Comparison of ENCODE assay signal across 8 cellular contexts in the genomic region with DNA sequence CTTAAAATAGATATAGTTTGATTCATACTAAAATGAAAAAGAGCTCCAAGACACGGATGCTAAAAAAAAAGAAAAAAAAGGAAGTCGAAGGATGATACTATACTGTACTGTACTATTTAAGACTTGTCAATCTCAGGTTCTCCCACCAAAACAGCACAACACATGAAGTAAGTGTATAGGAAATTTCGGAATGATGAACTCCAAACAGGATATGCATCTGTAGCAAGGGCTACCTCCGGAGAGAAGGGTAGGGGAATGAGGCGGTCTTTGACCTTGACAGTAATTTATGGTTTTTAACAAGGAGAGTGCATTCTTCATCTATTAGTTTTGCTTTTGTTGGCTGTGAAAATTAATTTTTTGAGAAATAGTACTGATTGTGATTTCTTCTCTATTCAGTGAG. TPM values are rescaled to one million over a fixed set of nuclear protein-coding genes. Genes with fewer than 3 reads are reported as not detected.
DNase-seq lines count a peak whose midpoint lies in the region; ATAC-seq and TF ChIP-seq lines count a peak whose summit lies in the region.

No MANE protein-coding gene starts in this region.

- POLR2A ChIA-PET in activated CD4-positive, alpha-beta T cell treated with anti-CD3 and anti-CD28 coated beads, Interleukin-2, amount 10 ng/mL, durations not matched to agents 7 days and 5 days (lab: Charles Lee), result no interaction called here
- POLR2A ChIA-PET in activated CD8-positive, alpha-beta T cell treated with anti-CD3 and anti-CD28 coated beads, Interleukin-2, amount 10 ng/mL, durations not matched to agents 7 days and 5 days (lab: Charles Lee), result interaction anchor here (0.8 to 3.0 kb wide), 2 partner anchors 10 to 665 kb away, joined by 3 to 21 read pairs; partner anchors contain the start of gene SCFD2

- H3K27me3 Mint-ChIP-seq in activated CD4-positive, alpha-beta T cell treated with anti-CD3 and anti-CD28 coated beads, Interleukin-2, amount 10 ng/mL, durations not matched to agents 7 days and 5 days, result peaks cover 10% of the 10 kb centered on the region
- peaks cover 8% of the 10 kb centered on the region for H3K27me3 Mint-ChIP-seq in activated CD8-positive, alpha-beta T cell treated with anti-CD3 and anti-CD28 coated beads, Interleukin-2, amount 10 ng/mL, durations not matched to agents 7 days and 5 days (ENCODE audit: low read depth)

- no peaks in the 10 kb centered on the region for H3K9me3 Mint-ChIP-seq in activated CD4-positive, alpha-beta T cell treated with anti-CD3 and anti-CD28 coated beads, Interleukin-2, amount 10 ng/mL, durations not matched to agents 7 days and 5 days
- H3K9me3 Mint-ChIP-seq in activated CD8-positive, alpha-beta T cell treated with anti-CD3 and anti-CD28 coated beads, Interleukin-2, amount 10 ng/mL, durations not matched to agents 7 days and 5 days (ENCODE audit: insufficient read depth), result no peaks in the 10 kb centered on the region

- H3K36me3 Mint-ChIP-seq in activated CD4-positive, alpha-beta T cell treated with anti-CD3 and anti-CD28 coated beads, Interleukin-2, amount 10 ng/mL, durations not matched to agents 7 days and 5 days (ENCODE audit: low read depth), result peaks cover 10% of the 10 kb centered on the region
- peaks cover 14% of the 10 kb centered on the region for H3K36me3 Mint-ChIP-seq in activated CD8-positive, alpha-beta T cell treated with anti-CD3 and anti-CD28 coated beads, Interleukin-2, amount 10 ng/mL, durations not matched to agents 7 days and 5 days (ENCODE audit: low read depth)

- peak overlapping the region; percentile 98 for H3K4me3 Mint-ChIP-seq in activated CD4-positive, alpha-beta T cell treated with anti-CD3 and anti-CD28 coated beads, Interleukin-2, amount 10 ng/mL, durations not matched to agents 7 days and 5 days
- H3K4me3 Mint-ChIP-seq in activated CD8-positive, alpha-beta T cell treated with anti-CD3 and anti-CD28 coated beads, Interleukin-2, amount 10 ng/mL, durations not matched to agents 7 days and 5 days, result peak overlapping the region; percentile 99

- ATAC-seq in activated CD8-positive, alpha-beta T cell treated with anti-CD3 and anti-CD28 coated beads, Interleukin-2, amount 10 ng/mL, durations not matched to agents 7 days and 5 days, result no peak
- no peak for ATAC-seq in thoracic aorta (ENCODE audit: insufficient number of reproducible peaks, low FRiP score, low read depth)
- no peak for ATAC-seq in GM21717 (IDR thresholded peaks at IDR 0.05; ENCODE audit: unreplicated experiment)
- no peak for ATAC-seq in HG03196 (IDR thresholded peaks at IDR 0.05; ENCODE audit: unreplicated experiment)

- peak overlapping the region; percentile 83 to 87 for H3K27ac ChIP-seq in thoracic aorta

- no peaks in the 10 kb centered on the region for H3K9me3 ChIP-seq in thoracic aorta

- CTCF ChIA-PET in activated CD4-positive, alpha-beta T cell treated with anti-CD3 and anti-CD28 coated beads, Interleukin-2, amount 10 ng/mL, durations not matched to agents 7 days and 5 days (lab: Charles Lee), result interaction anchor here (1.0 to 1.6 kb wide), 2 partner anchors 12 to 18 kb away, joined by 3 to 4 read pairs; no protein-coding TSS in a partner anchor
- CTCF ChIA-PET in activated CD8-positive, alpha-beta T cell treated with anti-CD3 and anti-CD28 coated beads, Interleukin-2, amount 10 ng/mL, durations not matched to agents 7 days and 5 days (lab: Charles Lee), result interaction anchor here (1.0 to 1.4 kb wide), 5 partner anchors 8 to 857 kb away, joined by 3 to 4 read pairs (median 3); partner anchors contain the start of gene SCFD2

- no peak for DNase-seq in activated CD4-positive, alpha-beta T cell treated with anti-CD3 and anti-CD28 coated beads, Interleukin-2, amount 10 ng/mL, durations not matched to agents 7 days and 5 days
- DNase-seq in activated CD4-positive, alpha-beta T cell treated with anti-CD3 and anti-CD28 coated beads for 48 hours, result no peak
- DNase-seq in activated CD8-positive, alpha-beta T cell treated with anti-CD3 and anti-CD28 coated beads, Interleukin-2, amount 10 ng/mL, durations not matched to agents 7 days and 5 days, result no peak
- DNase-seq in kidney epithelial cell (ENCODE audit: low read depth), result no peak
- no peak for DNase-seq in thoracic aorta (ENCODE audit: low spot score)
- DNase-seq in GM19240 (ENCODE audit: insufficient read length, low spot score), result no peak

- H3K36me3 ChIP-seq in kidney epithelial cell (ENCODE audit: control insufficient read depth, insufficient read depth, low read length) (no peaks in the 10 kb centered on the region), thoracic aorta (no peaks in the 10 kb centered on the region)

- H3K4me1 Mint-ChIP-seq in activated CD4-positive, alpha-beta T cell treated with anti-CD3 and anti-CD28 coated beads, Interleukin-2, amount 10 ng/mL, durations not matched to agents 7 days and 5 days, result peaks cover 37% of the 10 kb centered on the region
- H3K4me1 Mint-ChIP-seq in activated CD8-positive, alpha-beta T cell treated with anti-CD3 and anti-CD28 coated beads, Interleukin-2, amount 10 ng/mL, durations not matched to agents 7 days and 5 days (ENCODE audit: low read depth), result peaks cover 32% of the 10 kb centered on the region

- H3K4me3 ChIP-seq in kidney epithelial cell (ENCODE audit: low read depth, low read length) (peak overlapping the region; percentile 96), thoracic aorta (peak overlapping the region; percentile 93)

- peak overlapping the region; percentile 99 for H3K27ac Mint-ChIP-seq in activated CD4-positive, alpha-beta T cell treated with anti-CD3 and anti-CD28 coated beads, Interleukin-2, amount 10 ng/mL, durations not matched to agents 7 days and 5 days
- peak overlapping the region; percentile 99 for H3K27ac Mint-ChIP-seq in activated CD8-positive, alpha-beta T cell treated with anti-CD3 and anti-CD28 coated beads, Interleukin-2, amount 10 ng/mL, durations not matched to agents 7 days and 5 days

- H3K4me1 ChIP-seq in thoracic aorta (ENCODE audit: control insufficient read depth in 1 of 2, low read depth in 2 of 2), result peaks cover 13 to 20% of the 10 kb centered on the region in 2 donors

- H3K27me3 ChIP-seq in kidney epithelial cell (ENCODE audit: control insufficient read depth, insufficient read depth, low read length) (no peaks in the 10 kb centered on the region), thoracic aorta (replicated peaks; ENCODE audit: insufficient read depth) (no peaks in the 10 kb centered on the region)

- no peak for TF ChIP-seq CTCF in kidney epithelial cell (IDR thresholded peaks at IDR 0.05; ENCODE audit: insufficient read depth, low read length, poor library complexity, severe bottlenecking)
- TF ChIP-seq CTCF in thoracic aorta (IDR thresholded peaks at IDR 0.05), result no peak

RNA-seq across cellular contexts. Expression of gene FIP1L1, which starts 0.5 kb away (rescaled TPM):
- 10 to 100 TPM; 74.1 to 92.1 TPM for total RNA-seq in activated CD4-positive, alpha-beta T cell treated with anti-CD3 and anti-CD28 coated beads, Interleukin-2, amount 10 ng/mL, durations not matched to agents 7 days and 5 days
- total RNA-seq in activated CD8-positive, alpha-beta T cell treated with anti-CD3 and anti-CD28 coated beads, Interleukin-2, amount 10 ng/mL, durations not matched to agents 7 days and 5 days, result 10 to 100 TPM; 70.9 to 72.9 TPM
- total RNA-seq in kidney epithelial cell (39.8 and 56.6 TPM in 2 replicates), thoracic aorta (10 to 100 TPM; 29.5 to 57.9 TPM)

RNA-seq across cellular contexts. Expression of gene SCFD2, which starts 11.0 kb away (rescaled TPM):
- total RNA-seq in activated CD4-positive, alpha-beta T cell treated with anti-CD3 and anti-CD28 coated beads, Interleukin-2, amount 10 ng/mL, durations not matched to agents 7 days and 5 days, result 10 to 100 TPM; 23.0 to 24.5 TPM
- 10 to 100 TPM; 25.1 to 27.2 TPM for total RNA-seq in activated CD8-positive, alpha-beta T cell treated with anti-CD3 and anti-CD28 coated beads, Interleukin-2, amount 10 ng/mL, durations not matched to agents 7 days and 5 days
- total RNA-seq in kidney epithelial cell, result 8.4 and 11.0 TPM in 2 replicates
- total RNA-seq in thoracic aorta, result 10 to 100 TPM; 20.3 to 27.4 TPM
